Comparison of ENCODE assay signal across 8 cellular contexts in the genomic region with DNA sequence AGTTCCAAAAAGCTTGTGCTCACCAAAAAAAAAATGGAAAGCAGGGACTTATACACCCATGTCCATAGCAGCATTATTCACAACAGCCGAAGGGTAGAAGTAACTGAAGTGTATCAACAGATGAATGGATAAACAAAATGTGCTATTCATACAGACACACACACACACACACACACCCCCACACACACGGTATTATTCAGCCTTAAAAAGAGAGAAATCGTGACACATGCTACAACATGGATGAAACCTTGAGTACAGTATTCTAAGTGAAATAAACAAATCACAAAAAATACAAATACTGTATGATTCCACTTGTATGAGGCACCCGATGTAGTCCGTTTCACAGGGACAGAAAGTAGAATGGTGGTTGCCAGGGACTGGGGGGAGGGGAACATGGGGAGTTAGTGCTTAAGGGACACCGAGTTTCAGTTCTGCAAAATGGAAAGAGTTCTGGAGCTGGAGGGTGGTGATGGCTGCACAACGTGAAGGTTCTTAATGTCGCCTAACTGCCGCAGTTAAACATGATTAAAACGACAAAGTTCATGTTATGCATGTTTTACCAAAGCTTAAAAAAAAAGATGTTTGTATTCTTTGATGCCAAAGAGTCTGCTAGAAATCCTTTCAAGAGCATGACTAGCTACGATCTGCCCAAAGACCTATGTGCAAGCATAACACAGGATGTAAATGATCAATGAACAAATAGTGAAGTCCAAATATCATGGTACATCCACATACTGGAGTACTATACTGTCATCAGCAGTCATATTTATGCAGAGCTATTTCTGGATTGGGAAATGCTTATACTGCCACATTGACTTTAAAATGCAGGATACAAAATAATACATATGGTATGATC. TPM values are rescaled to one million over a fixed set of nuclear protein-coding genes. Genes with fewer than 3 reads are reported as not detected.
A peak's percentile ranks its signal among the peaks of the same experiment; 100 is the strongest.
DNase-seq lines count a peak whose midpoint lies in the region; ATAC-seq and TF ChIP-seq lines count a peak whose summit lies in the region.

No MANE protein-coding gene starts in this region.

- TF ChIP-seq EP300 in esophagus muscularis mucosa (IDR thresholded peaks at IDR 0.05) (no peak), upper lobe of left lung (IDR thresholded peaks at IDR 0.05) (no peak)

- H3K27ac ChIP-seq in HUES6 (ENCODE audit: low read depth, low read length) = 0 out of 2 replicates have a peak overlapping the region, but pooled peaks have one; percentile 4
- H3K27ac ChIP-seq in esophagus muscularis mucosa (replicated peaks in 1 of 4) = peak overlapping the region; percentile 77 to 81 (median 80)
- peak overlapping the region; percentile 82 to 90 (median 86) for H3K27ac ChIP-seq in upper lobe of left lung
- no peak overlapping the region for H3K27ac ChIP-seq in A673 (ENCODE audit: low read depth, low read length, poor library complexity, severe bottlenecking)

- H3K4me1 ChIP-seq in HUES6 (ENCODE audit: control insufficient read depth, insufficient read depth, low read length) (peaks cover 72% of the 10 kb centered on the region), esophagus muscularis mucosa (peaks cover 82 to 100% (median 100%) of the 10 kb centered on the region in 4 donors), upper lobe of left lung (peaks cover 95 to 100% (median 99%) of the 10 kb centered on the region in 4 donors), A673 (ENCODE audit: insufficient read depth, low read length, poor library complexity, severe bottlenecking) (no peaks in the 10 kb centered on the region)

- H3K36me3 ChIP-seq in HUES6 (ENCODE audit: control insufficient read depth, insufficient read depth, low read length) = 0 out of 2 replicates have a peak, but pooled peaks cover 4% of the 10 kb centered on the region
- no peaks in the 10 kb centered on the region for H3K36me3 ChIP-seq in esophagus muscularis mucosa
- H3K36me3 ChIP-seq in upper lobe of left lung = no peaks in the 10 kb centered on the region
- H3K36me3 ChIP-seq in A673 (ENCODE audit: insufficient read depth, low read length, poor library complexity, severe bottlenecking) = no peaks in the 10 kb centered on the region

- ATAC-seq in GM21528 (IDR thresholded peaks at IDR 0.05; ENCODE audit: low FRiP score, unreplicated experiment) (peak; percentile 88), upper lobe of left lung (ENCODE audit: low FRiP score in 2 of 2) (peak in 1 of 2 donors; percentile 25)

- 73% methylated on average over 11 of the region's 11 CpGs for WGBS in esophagus muscularis mucosa
- WGBS in upper lobe of left lung, 2 donors = 31 to 40% methylated on average over 11 of the region's 11 CpGs

- no peaks in the 10 kb centered on the region for H3K9me3 ChIP-seq in HUES6 (ENCODE audit: control insufficient read depth, insufficient read depth, low read depth, low read length)
- no peaks in the 10 kb centered on the region for H3K9me3 ChIP-seq in esophagus muscularis mucosa
- H3K9me3 ChIP-seq in upper lobe of left lung = no peaks in the 10 kb centered on the region
- H3K9me3 ChIP-seq in A673 (ENCODE audit: low read depth, low read length, poor library complexity, severe bottlenecking) = no peaks in the 10 kb centered on the region

- BruUV-seq in A673 (replicated peaks; lab: Mats Ljungman, UMichigan) = no TSS peak

- POLR2A ChIA-PET in A673 (lab: Charles Lee; ENCODE audit: low non-redundant PET) = no interaction called here

- no peak for TF ChIP-seq CTCF in esophagus muscularis mucosa (IDR thresholded peaks at IDR 0.05)
- TF ChIP-seq CTCF in upper lobe of left lung (IDR thresholded peaks at IDR 0.05) = no peak
- no peak for TF ChIP-seq CTCF in A673 (conservative IDR thresholded peaks at IDR 0.05; ENCODE audit: low read depth, low read length)

- DNase-seq in Ammon's horn (ENCODE audit: low spot score) (peak; percentile 69), esophagus muscularis mucosa (ENCODE audit: extremely low spot score) (no peak), upper lobe of left lung (peak in 1 of 2 donors; percentile 67), A673 (ENCODE audit: low spot score) (no peak), DMS79 (lab: John Stamatoyannopoulos, UW) (no peak)
- no peak for DNase-seq in activated effector memory CD4-positive, alpha-beta T cell treated with Interleukin-2 at 50 U/mL for 16 hours

- intact Hi-C loops in esophagus muscularis mucosa (cut with DNase I) (no loop called here), A673 (cut with micrococcal nuclease; ENCODE audit: unreplicated experiment) (no loop called here)

- no peak overlapping the region for H3K4me3 ChIP-seq in HUES6 (ENCODE audit: low read depth, low read length)
- no peak overlapping the region for H3K4me3 ChIP-seq in esophagus muscularis mucosa
- no peak overlapping the region for H3K4me3 ChIP-seq in upper lobe of left lung
- no peak overlapping the region for H3K4me3 ChIP-seq in A673 (ENCODE audit: low read depth, low read length, poor library complexity, severe bottlenecking)

- H3K27me3 ChIP-seq in HUES6 (ENCODE audit: control insufficient read depth, insufficient read depth, low read length) (no peaks in the 10 kb centered on the region), esophagus muscularis mucosa (no peaks in the 10 kb centered on the region), upper lobe of left lung (no peaks in the 10 kb centered on the region), A673 (replicated peaks; ENCODE audit: insufficient read depth, low read depth, low read length, poor library complexity) (no peaks in the 10 kb centered on the region)

- H3K9ac ChIP-seq in HUES6 (ENCODE audit: low read length) = no peak overlapping the region

- no peak for TF ChIP-seq POLR2A in esophagus muscularis mucosa (IDR thresholded peaks at IDR 0.05; ENCODE audit: low read depth)
- no peak for TF ChIP-seq POLR2A in upper lobe of left lung (IDR thresholded peaks at IDR 0.05)

- CTCF ChIA-PET in A673 (lab: Charles Lee) = no interaction called here

RNA-seq across cellular contexts. Expression of gene TNS3, which starts 7.2 kb away (rescaled TPM):
- total RNA-seq in esophagus muscularis mucosa (10 to 100 TPM; 34.6 to 52.5 (median 48.6) TPM), upper lobe of left lung (100 to 1,000 TPM in 5 of 6 donors, 10 to 100 TPM in 1; 90.6 to 266 (median 143) TPM), A673 (2021) (0.04 TPM in 1 of 2 replicates, not detected in the other)

Comparison
In these comparisons a context has a peak if more than half of its experiments do, and no peak if none do; other contexts are left out.
1. RNA of gene TNS3, which starts 7.2 kb away (total RNA-seq): 90.6 to 266 TPM in upper lobe of left lung and 34.6 to 52.5 TPM in esophagus muscularis mucosa; 0.04 TPM in A673; every median in the first group is over 10 times any median in the second.